Comparison of ENCODE assay signal across 19 cellular contexts in the genomic region with DNA sequence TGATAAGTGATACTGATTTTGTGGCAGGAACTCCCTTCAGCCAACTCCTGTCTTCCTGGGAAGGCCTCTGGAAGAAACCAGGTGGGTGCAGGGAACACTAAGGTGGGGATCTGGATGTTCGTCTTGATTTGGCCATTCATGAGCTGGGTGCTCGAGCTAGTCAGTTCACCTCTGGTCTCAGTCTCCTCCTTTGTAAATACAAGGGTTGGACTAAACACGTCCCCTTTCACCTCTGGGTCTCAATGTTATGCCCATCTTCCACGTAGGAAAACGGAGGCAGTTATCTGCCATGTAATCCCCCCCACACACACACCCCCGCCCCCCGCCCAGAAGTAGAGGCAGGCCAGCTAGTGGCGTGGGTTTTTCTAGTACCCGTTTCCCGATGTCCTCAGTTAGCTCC. TPM values are rescaled to one million over a fixed set of nuclear protein-coding genes. Genes with fewer than 3 reads are reported as not detected.
DNase-seq lines count a peak whose midpoint lies in the region; ATAC-seq and TF ChIP-seq lines count a peak whose summit lies in the region.
"Had no signal": no experiment of that assay in that cellular context is flagged by ENCODE, and none has a peak within 500 bp of the region (broad histone marks: within the 10 kb centered on the region; RNA-seq: fewer than 3 reads in every experiment).

No MANE protein-coding gene starts in this region.

- H3K4me1 ChIP-seq in HEK293 (ENCODE audit: control insufficient read depth, insufficient read depth, low read length): no peaks in the 10 kb centered on the region; the same call in 1 of the 2 replicates
- H3K4me1 ChIP-seq: adrenal gland, upper lobe of right lung had no signal

- POLR2A ChIA-PET in HEK293 (lab: Yijun Ruan, JAX): interaction anchor here (0.7 kb wide), 1 partner anchor 290 kb away, joined by 3 read pairs; no protein-coding TSS in a partner anchor

- no peak for TF ChIP-seq CTCF in HEK293 (tag by site-specific recombination; IDR thresholded peaks at IDR 0.05)
- TF ChIP-seq CTCF in brain (conservative IDR thresholded peaks at IDR 0.05): no peak
- TF ChIP-seq CTCF in osteocyte (IDR thresholded peaks at IDR 0.05): no peak

- no peak overlapping the region for H3K27ac ChIP-seq in HEK293 (ENCODE audit: extremely low read depth, low read depth, low read length)
- H3K27ac ChIP-seq: epithelial cell of prostate had no signal

- no peak overlapping the region for H3K4me3 ChIP-seq in HEK293 (ENCODE audit: low read depth, low read length)

- CTCF ChIA-PET in HEK293 (lab: Yijun Ruan, JAX): interaction anchor here (0.6 to 1.0 kb wide), 8 partner anchors 12 to 639 kb away, joined by 3 to 5 read pairs (median 3); partner anchors contain the start of gene PPEF1

- DNase-seq in activated T-cell treated with anti-CD3 and anti-CD28 coated beads, Interleukin-2, amount 50 U/mL, for 72 hours: no peak
- DNase-seq in activated T-cell treated with anti-CD3 and anti-CD28 coated beads, Interleukin-2, amount 50 U/mL, for 48 hours: no peak
- DNase-seq in osteocyte (ENCODE audit: extremely low spot score, unreplicated experiment) (no peak), AG08396 (ENCODE audit: low spot score) (no peak), SKM-1 (lab: John Stamatoyannopoulos, UW; ENCODE audit: unreplicated experiment) (no peak)
- DNase-seq: DMS153; mammary epithelial cell; NCI-H1048; stimulated activated CD4-positive, alpha-beta T cell treated with anti-CD3 and anti-CD28 coated beads, Interleukin-4, amount 100 ng/mL, for 24 hours; upper lobe of right lung had no signal

- peak overlapping the region; percentile 27 to 37 for H3K4me3 Mint-ChIP-seq in activated T-cell treated with anti-CD3 and anti-CD28 coated beads, Interleukin-2, amount 50 U/mL, for 72 hours
- H3K4me3 Mint-ChIP-seq in brain (peak overlapping the region; percentile 64 to 81 (median 76)), osteocyte (ENCODE audit: unreplicated experiment) (peak overlapping the region; percentile 71)

- H3K27ac Mint-ChIP-seq in activated T-cell treated with anti-CD3 and anti-CD28 coated beads, Interleukin-2, amount 50 U/mL, for 72 hours: no peak overlapping the region
- H3K27ac Mint-ChIP-seq in brain (peak overlapping the region in 1 of 5 experiments; percentile 46), osteocyte (ENCODE audit: unreplicated experiment) (no peak overlapping the region)
- H3K27ac Mint-ChIP-seq: GM23338 had no signal

- no peaks in the 10 kb centered on the region for H3K36me3 ChIP-seq in HEK293 (ENCODE audit: control insufficient read depth in 2 of 2, insufficient read depth in 1 of 2, low read length in 2 of 2)
- H3K36me3 ChIP-seq: adrenal gland, SJSA1, upper lobe of right lung had no signal

- ATAC-seq in activated T-cell treated with anti-CD3 and anti-CD28 coated beads, Interleukin-2, amount 50 U/mL, for 72 hours (replicated peaks in 1 of 2): no peak
- ATAC-seq in GM18909 (IDR thresholded peaks at IDR 0.05; ENCODE audit: poor library complexity, unreplicated experiment): no peak

- H3K4me1 Mint-ChIP-seq in activated T-cell treated with anti-CD3 and anti-CD28 coated beads, Interleukin-2, amount 50 U/mL, for 72 hours (ENCODE audit: low read depth): no peaks in the 10 kb centered on the region
- H3K4me1 Mint-ChIP-seq in brain (peaks cover 4% of the 10 kb centered on the region), osteocyte (ENCODE audit: unreplicated experiment) (peaks cover 3% of the 10 kb centered on the region)
- H3K4me1 Mint-ChIP-seq: GM23338 had no signal

- no peaks in the 10 kb centered on the region for H3K9me3 Mint-ChIP-seq in activated T-cell treated with anti-CD3 and anti-CD28 coated beads, Interleukin-2, amount 50 U/mL, for 72 hours
- H3K9me3 Mint-ChIP-seq in brain: peaks cover 0 to 21% (median 0%) of the 10 kb centered on the region in 5 experiments
- peaks cover 4% of the 10 kb centered on the region for H3K9me3 Mint-ChIP-seq in osteocyte (ENCODE audit: unreplicated experiment)
- H3K9me3 Mint-ChIP-seq: GM23338 had no signal

- H3K9me3 ChIP-seq in HEK293 (ENCODE audit: control insufficient read depth, insufficient read depth, low read depth, low read length): no peaks in the 10 kb centered on the region
- H3K9me3 ChIP-seq: adrenal gland, SJSA1, upper lobe of right lung had no signal

- no peaks in the 10 kb centered on the region for H3K36me3 Mint-ChIP-seq in activated T-cell treated with anti-CD3 and anti-CD28 coated beads, Interleukin-2, amount 50 U/mL, for 72 hours (ENCODE audit: insufficient read depth in 2 of 2)
- no peaks in the 10 kb centered on the region for H3K36me3 Mint-ChIP-seq in brain
- no peaks in the 10 kb centered on the region for H3K36me3 Mint-ChIP-seq in osteocyte (ENCODE audit: unreplicated experiment)

- H3K27me3 Mint-ChIP-seq in activated T-cell treated with anti-CD3 and anti-CD28 coated beads, Interleukin-2, amount 50 U/mL, for 72 hours (ENCODE audit: low read depth): no peaks in the 10 kb centered on the region
- H3K27me3 Mint-ChIP-seq in brain: no peaks in the 10 kb centered on the region
- H3K27me3 Mint-ChIP-seq in osteocyte (ENCODE audit: unreplicated experiment): no peaks in the 10 kb centered on the region

TF ChIP-seq in HEK293, 187 proteins besides CTCF, POLR2A, EP300 and RAD21 (continues in another document):
- TF ChIP-seq ZNF211 (tag by site-specific recombination; IDR thresholded peaks at IDR 0.05; ENCODE audit: low read depth) (no peak), ZNF837 (tag by site-specific recombination; IDR thresholded peaks at IDR 0.05) (no peak), ZBTB17 (tag by site-specific recombination; IDR thresholded peaks at IDR 0.05) (0 out of 2 replicates have a peak, but pooled peaks have one; percentile 21), ZNF37A (tag by site-specific recombination; IDR thresholded peaks at IDR 0.05) (no peak), ZNF10 (tag by site-specific recombination; IDR thresholded peaks at IDR 0.05) (no peak), KLF7 (tag by site-specific recombination; IDR thresholded peaks at IDR 0.05; ENCODE audit: borderline replicate concordance) (no peak), EGR2 (tag by site-specific recombination; IDR thresholded peaks at IDR 0.05; ENCODE audit: low read depth) (0 out of 2 replicates have a peak, but pooled peaks have one; percentile 13), ZNF623 (tag by site-specific recombination; IDR thresholded peaks at IDR 0.05) (no peak), ZBTB21 (tag by site-specific recombination; IDR thresholded peaks at IDR 0.05) (no peak), ZNF19 (tag by site-specific recombination; IDR thresholded peaks at IDR 0.05; ENCODE audit: low read depth) (no peak), ZNF654 (tag by site-specific recombination; IDR thresholded peaks at IDR 0.05; ENCODE audit: low read depth) (no peak)
- TF ChIP-seq, protein P1, sequence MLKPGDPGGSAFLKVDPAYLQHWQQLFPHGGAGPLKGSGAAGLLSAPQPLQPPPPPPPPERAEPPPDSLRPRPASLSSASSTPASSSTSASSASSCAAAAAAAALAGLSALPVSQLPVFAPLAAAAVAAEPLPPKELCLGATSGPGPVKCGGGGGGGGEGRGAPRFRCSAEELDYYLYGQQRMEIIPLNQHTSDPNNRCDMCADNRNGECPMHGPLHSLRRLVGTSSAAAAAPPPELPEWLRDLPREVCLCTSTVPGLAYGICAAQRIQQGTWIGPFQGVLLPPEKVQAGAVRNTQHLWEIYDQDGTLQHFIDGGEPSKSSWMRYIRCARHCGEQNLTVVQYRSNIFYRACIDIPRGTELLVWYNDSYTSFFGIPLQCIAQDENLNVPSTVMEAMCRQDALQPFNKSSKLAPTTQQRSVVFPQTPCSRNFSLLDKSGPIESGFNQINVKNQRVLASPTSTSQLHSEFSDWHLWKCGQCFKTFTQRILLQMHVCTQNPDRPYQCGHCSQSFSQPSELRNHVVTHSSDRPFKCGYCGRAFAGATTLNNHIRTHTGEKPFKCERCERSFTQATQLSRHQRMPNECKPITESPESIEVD (tag by site-specific recombination; IDR thresholded peaks at IDR 0.05): no peak
- TF ChIP-seq, protein P2, sequence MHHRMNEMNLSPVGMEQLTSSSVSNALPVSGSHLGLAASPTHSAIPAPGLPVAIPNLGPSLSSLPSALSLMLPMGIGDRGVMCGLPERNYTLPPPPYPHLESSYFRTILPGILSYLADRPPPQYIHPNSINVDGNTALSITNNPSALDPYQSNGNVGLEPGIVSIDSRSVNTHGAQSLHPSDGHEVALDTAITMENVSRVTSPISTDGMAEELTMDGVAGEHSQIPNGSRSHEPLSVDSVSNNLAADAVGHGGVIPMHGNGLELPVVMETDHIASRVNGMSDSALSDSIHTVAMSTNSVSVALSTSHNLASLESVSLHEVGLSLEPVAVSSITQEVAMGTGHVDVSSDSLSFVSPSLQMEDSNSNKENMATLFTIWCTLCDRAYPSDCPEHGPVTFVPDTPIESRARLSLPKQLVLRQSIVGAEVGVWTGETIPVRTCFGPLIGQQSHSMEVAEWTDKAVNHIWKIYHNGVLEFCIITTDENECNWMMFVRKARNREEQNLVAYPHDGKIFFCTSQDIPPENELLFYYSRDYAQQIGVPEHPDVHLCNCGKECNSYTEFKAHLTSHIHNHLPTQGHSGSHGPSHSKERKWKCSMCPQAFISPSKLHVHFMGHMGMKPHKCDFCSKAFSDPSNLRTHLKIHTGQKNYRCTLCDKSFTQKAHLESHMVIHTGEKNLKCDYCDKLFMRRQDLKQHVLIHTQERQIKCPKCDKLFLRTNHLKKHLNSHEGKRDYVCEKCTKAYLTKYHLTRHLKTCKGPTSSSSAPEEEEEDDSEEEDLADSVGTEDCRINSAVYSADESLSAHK (tag by site-specific recombination; IDR thresholded peaks at IDR 0.05): no peak

RNA-seq across cellular contexts. Expression of gene RS1, which starts 4.1 kb away (rescaled TPM):
- not detected for total RNA-seq in activated T-cell treated with anti-CD3 and anti-CD28 coated beads, Interleukin-2, amount 50 U/mL, for 72 hours
- polyA plus RNA-seq in brain (ENCODE audit: insufficient read depth, low read depth, low replicate concordance): not detected
- not detected in 2 replicates for total RNA-seq in osteocyte
- total RNA-seq: adrenal gland, GM23338, IMR-90, mammary epithelial cell, omental fat pad had no signal
- polyA plus RNA-seq: adrenal gland, GM23338, IMR-90, mammary epithelial cell had no signal

RNA-seq across cellular contexts. Expression of gene PPEF1, which starts 31.4 kb away (rescaled TPM):
- under 1 TPM; 0.74 to 0.97 TPM for total RNA-seq in activated T-cell treated with anti-CD3 and anti-CD28 coated beads, Interleukin-2, amount 50 U/mL, for 72 hours
- polyA plus RNA-seq in brain (ENCODE audit: insufficient read depth, low read depth, low replicate concordance): 0.27 TPM
- 0.18 and 1.2 TPM in 2 replicates for total RNA-seq in osteocyte
- total RNA-seq: IMR-90, mammary epithelial cell, omental fat pad, SJSA1 had no signal
- polyA plus RNA-seq: GM23338, IMR-90, mammary epithelial cell had no signal
